1 cellular context compared by ENCODE assay signal in genomic region chr17:68514809-68515208, GRCh38.
A peak's percentile ranks its signal among the peaks of the same experiment; 100 is the strongest.
TF ChIP-seq lines count a peak whose summit lies in the region.

No MANE protein-coding gene starts in this region.

TF ChIP-seq in GM12878, 131 proteins besides CTCF, POLR2A, EP300 and RAD21 (continued from another document):
- TF ChIP-seq, protein P1, sequence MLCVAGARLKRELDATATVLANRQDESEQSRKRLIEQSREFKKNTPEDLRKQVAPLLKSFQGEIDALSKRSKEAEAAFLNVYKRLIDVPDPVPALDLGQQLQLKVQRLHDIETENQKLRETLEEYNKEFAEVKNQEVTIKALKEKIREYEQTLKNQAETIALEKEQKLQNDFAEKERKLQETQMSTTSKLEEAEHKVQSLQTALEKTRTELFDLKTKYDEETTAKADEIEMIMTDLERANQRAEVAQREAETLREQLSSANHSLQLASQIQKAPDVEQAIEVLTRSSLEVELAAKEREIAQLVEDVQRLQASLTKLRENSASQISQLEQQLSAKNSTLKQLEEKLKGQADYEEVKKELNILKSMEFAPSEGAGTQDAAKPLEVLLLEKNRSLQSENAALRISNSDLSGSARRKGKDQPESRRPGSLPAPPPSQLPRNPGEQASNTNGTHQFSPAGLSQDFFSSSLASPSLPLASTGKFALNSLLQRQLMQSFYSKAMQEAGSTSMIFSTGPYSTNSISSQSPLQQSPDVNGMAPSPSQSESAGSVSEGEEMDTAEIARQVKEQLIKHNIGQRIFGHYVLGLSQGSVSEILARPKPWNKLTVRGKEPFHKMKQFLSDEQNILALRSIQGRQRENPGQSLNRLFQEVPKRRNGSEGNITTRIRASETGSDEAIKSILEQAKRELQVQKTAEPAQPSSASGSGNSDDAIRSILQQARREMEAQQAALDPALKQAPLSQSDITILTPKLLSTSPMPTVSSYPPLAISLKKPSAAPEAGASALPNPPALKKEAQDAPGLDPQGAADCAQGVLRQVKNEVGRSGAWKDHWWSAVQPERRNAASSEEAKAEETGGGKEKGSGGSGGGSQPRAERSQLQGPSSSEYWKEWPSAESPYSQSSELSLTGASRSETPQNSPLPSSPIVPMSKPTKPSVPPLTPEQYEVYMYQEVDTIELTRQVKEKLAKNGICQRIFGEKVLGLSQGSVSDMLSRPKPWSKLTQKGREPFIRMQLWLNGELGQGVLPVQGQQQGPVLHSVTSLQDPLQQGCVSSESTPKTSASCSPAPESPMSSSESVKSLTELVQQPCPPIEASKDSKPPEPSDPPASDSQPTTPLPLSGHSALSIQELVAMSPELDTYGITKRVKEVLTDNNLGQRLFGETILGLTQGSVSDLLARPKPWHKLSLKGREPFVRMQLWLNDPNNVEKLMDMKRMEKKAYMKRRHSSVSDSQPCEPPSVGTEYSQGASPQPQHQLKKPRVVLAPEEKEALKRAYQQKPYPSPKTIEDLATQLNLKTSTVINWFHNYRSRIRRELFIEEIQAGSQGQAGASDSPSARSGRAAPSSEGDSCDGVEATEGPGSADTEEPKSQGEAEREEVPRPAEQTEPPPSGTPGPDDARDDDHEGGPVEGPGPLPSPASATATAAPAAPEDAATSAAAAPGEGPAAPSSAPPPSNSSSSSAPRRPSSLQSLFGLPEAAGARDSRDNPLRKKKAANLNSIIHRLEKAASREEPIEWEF (IDR thresholded peaks at IDR 0.05; ENCODE audit: insufficient replicate concordance, low read depth, low read length), result no peak
- TF ChIP-seq TBL1XR1 (IDR thresholded peaks at IDR 0.05; ENCODE audit: low read depth, low read length) (no peak), BCL11A (IDR thresholded peaks at IDR 0.05; ENCODE audit: low read depth, low read length) (no peak), DPF2 (IDR thresholded peaks at IDR 0.05) (no peak), ASH2L (IDR thresholded peaks at IDR 0.05; ENCODE audit: borderline replicate concordance, low read depth) (no peak), PAX8 (IDR thresholded peaks at IDR 0.05) (no peak), TCF7 (IDR thresholded peaks at IDR 0.05; ENCODE audit: borderline replicate concordance) (no peak), JUNB (IDR thresholded peaks at IDR 0.05) (no peak), NR2C1 (IDR thresholded peaks at IDR 0.05) (no peak), ZSCAN29 (IDR thresholded peaks at IDR 0.05) (no peak), IKZF2 (IDR thresholded peaks at IDR 0.05) (peak; percentile 62 to 66)
- TF ChIP-seq, protein P2, sequence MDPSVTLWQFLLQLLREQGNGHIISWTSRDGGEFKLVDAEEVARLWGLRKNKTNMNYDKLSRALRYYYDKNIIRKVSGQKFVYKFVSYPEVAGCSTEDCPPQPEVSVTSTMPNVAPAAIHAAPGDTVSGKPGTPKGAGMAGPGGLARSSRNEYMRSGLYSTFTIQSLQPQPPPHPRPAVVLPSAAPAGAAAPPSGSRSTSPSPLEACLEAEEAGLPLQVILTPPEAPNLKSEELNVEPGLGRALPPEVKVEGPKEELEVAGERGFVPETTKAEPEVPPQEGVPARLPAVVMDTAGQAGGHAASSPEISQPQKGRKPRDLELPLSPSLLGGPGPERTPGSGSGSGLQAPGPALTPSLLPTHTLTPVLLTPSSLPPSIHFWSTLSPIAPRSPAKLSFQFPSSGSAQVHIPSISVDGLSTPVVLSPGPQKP (IDR thresholded peaks at IDR 0.05; ENCODE audit: low read depth, low read length), result no peak
- TF ChIP-seq, protein P3, sequence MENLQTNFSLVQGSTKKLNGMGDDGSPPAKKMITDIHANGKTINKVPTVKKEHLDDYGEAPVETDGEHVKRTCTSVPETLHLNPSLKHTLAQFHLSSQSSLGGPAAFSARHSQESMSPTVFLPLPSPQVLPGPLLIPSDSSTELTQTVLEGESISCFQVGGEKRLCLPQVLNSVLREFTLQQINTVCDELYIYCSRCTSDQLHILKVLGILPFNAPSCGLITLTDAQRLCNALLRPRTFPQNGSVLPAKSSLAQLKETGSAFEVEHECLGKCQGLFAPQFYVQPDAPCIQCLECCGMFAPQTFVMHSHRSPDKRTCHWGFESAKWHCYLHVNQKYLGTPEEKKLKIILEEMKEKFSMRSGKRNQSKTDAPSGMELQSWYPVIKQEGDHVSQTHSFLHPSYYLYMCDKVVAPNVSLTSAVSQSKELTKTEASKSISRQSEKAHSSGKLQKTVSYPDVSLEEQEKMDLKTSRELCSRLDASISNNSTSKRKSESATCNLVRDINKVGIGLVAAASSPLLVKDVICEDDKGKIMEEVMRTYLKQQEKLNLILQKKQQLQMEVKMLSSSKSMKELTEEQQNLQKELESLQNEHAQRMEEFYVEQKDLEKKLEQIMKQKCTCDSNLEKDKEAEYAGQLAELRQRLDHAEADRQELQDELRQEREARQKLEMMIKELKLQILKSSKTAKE (IDR thresholded peaks at IDR 0.05; ENCODE audit: low read depth, poor library complexity, severe bottlenecking), result no peak
- TF ChIP-seq, protein P4, sequence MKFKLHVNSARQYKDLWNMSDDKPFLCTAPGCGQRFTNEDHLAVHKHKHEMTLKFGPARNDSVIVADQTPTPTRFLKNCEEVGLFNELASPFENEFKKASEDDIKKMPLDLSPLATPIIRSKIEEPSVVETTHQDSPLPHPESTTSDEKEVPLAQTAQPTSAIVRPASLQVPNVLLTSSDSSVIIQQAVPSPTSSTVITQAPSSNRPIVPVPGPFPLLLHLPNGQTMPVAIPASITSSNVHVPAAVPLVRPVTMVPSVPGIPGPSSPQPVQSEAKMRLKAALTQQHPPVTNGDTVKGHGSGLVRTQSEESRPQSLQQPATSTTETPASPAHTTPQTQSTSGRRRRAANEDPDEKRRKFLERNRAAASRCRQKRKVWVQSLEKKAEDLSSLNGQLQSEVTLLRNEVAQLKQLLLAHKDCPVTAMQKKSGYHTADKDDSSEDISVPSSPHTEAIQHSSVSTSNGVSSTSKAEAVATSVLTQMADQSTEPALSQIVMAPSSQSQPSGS (IDR thresholded peaks at IDR 0.05; ENCODE audit: low read length), result no peak
